In the genomic region with DNA sequence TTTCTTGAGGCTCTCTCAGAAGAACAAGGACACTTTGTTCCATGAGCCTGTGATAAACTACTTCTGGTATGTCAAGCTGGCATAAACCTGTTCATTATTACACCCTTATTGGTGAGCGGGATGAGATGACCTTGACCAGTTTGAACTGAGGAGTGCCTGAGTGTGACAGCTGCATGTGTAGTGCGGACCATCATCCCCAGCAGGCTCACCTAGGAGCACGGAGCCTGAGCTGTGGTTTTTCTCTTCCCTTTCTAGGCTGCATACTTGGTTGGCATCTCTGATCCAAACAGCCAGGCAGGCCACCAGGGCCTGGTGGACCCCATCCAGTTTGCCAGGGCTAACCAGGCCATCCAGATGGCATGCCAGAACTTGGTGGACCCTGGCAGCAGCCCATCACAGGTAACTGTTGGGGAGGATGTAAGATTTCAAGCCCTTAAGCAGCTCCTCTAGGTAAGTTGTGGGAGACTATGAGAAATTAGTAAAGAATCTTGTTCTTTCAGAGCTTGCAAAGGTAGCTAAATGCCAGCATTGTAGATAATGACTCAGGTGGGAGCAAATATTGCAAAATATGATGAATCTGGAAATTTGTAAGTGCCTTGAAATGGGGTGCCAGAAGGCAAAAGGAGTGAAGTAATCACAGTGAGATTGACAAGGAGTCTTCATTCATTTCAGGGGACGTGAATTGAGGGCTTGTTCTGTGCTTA, we compare ENCODE assay signal across 15 cellular contexts.
"Had no signal": no experiment of that assay in that cellular context is flagged by ENCODE, and none has a peak within 500 bp of the region (broad histone marks: within the 10 kb centered on the region; RNA-seq: fewer than 3 reads in every experiment).

No MANE protein-coding gene starts in this region.

- H3K36me3 ChIP-seq: gastrocnemius medialis had no signal

- H3K4me3 ChIP-seq: dorsolateral prefrontal cortex, gastrocnemius medialis, heart right ventricle had no signal

- H3K27me3 ChIP-seq: dorsolateral prefrontal cortex, gastrocnemius medialis, heart right ventricle had no signal

- H3K4me1 Mint-ChIP-seq: activated naive CD8-positive, alpha-beta T cell treated with anti-CD3 and anti-CD28 coated beads for 36 hours; stimulated activated memory B cell treated with anti-CD40 and anti-IgM and Interleukin-4, amounts not matched to agents 10 μg/mL and 1 μg/mL and 100 μg/mL, for 72 hours had no signal

- H3K36me3 Mint-ChIP-seq: activated naive CD8-positive, alpha-beta T cell treated with anti-CD3 and anti-CD28 coated beads for 36 hours; stimulated activated memory B cell treated with anti-CD40 and anti-IgM and Interleukin-4, amounts not matched to agents 10 μg/mL and 1 μg/mL and 100 μg/mL, for 72 hours had no signal

- ATAC-seq: activated CD8-positive, alpha-beta T cell treated with anti-CD3 and anti-CD28 coated beads for 36 hours; activated T-cell treated with anti-CD3 and anti-CD28 coated beads, Interleukin-2, amount 50 U/mL, for 72 hours; gastrocnemius medialis; stimulated activated memory B cell treated with anti-CD40 and anti-IgM and Interleukin-4, amounts not matched to agents 10 μg/mL and 1 μg/mL and 100 μg/mL, for 72 hours had no signal

- H3K9me3 ChIP-seq: gastrocnemius medialis, heart right ventricle had no signal

- H3K27me3 Mint-ChIP-seq: activated CD8-positive, alpha-beta T cell treated with anti-CD3 and anti-CD28 coated beads for 36 hours; activated naive CD8-positive, alpha-beta T cell treated with anti-CD3 and anti-CD28 coated beads for 36 hours; stimulated activated memory B cell treated with anti-CD40 and anti-IgM and Interleukin-4, amounts not matched to agents 10 μg/mL and 1 μg/mL and 100 μg/mL, for 72 hours had no signal

- H3K27ac Mint-ChIP-seq: activated CD8-positive, alpha-beta T cell treated with anti-CD3 and anti-CD28 coated beads for 36 hours; activated naive CD8-positive, alpha-beta T cell treated with anti-CD3 and anti-CD28 coated beads for 36 hours; activated T-cell treated with anti-CD3 and anti-CD28 coated beads, Interleukin-2, amount 50 U/mL, for 72 hours; stimulated activated memory B cell treated with anti-CD40 and anti-IgM and Interleukin-4, amounts not matched to agents 10 μg/mL and 1 μg/mL and 100 μg/mL, for 72 hours had no signal

- H3K4me1 ChIP-seq: gastrocnemius medialis had no signal

- DNase-seq: activated CD4-positive, alpha-beta T cell treated with anti-CD3 and anti-CD28 coated beads for 1 hour; activated CD8-positive, alpha-beta memory T cell treated with anti-CD3 and anti-CD28 coated beads, Interleukin-2, amount 50 U/mL, for 4 hours; activated CD8-positive, alpha-beta T cell treated with anti-CD3 and anti-CD28 coated beads for 36 hours; activated gamma-delta T cell treated with Interleukin-2 at 50 U/mL for 16 hours; activated naive CD8-positive, alpha-beta T cell treated with anti-CD3 and anti-CD28 coated beads for 36 hours; activated T-cell treated with anti-CD3 and anti-CD28 coated beads, Interleukin-2, amount 50 U/mL, for 72 hours; anterior cingulate cortex; dorsolateral prefrontal cortex; gastrocnemius medialis; heart right ventricle; islet precursor cell; left ventricle myocardium superior; stimulated activated CD4-positive, alpha-beta T cell treated with anti-CD3 and anti-CD28 coated beads, Interleukin-1b, Interleukin-23, amount 100 ng/mL, for 48 hours; T-helper 9 cell had no signal

- H3K4me3 Mint-ChIP-seq: activated CD8-positive, alpha-beta T cell treated with anti-CD3 and anti-CD28 coated beads for 36 hours; activated naive CD8-positive, alpha-beta T cell treated with anti-CD3 and anti-CD28 coated beads for 36 hours; activated T-cell treated with anti-CD3 and anti-CD28 coated beads, Interleukin-2, amount 50 U/mL, for 72 hours; stimulated activated memory B cell treated with anti-CD40 and anti-IgM and Interleukin-4, amounts not matched to agents 10 μg/mL and 1 μg/mL and 100 μg/mL, for 72 hours had no signal

- H3K27ac ChIP-seq: gastrocnemius medialis, heart right ventricle had no signal

- H3K9me3 Mint-ChIP-seq: activated CD8-positive, alpha-beta T cell treated with anti-CD3 and anti-CD28 coated beads for 36 hours; activated naive CD8-positive, alpha-beta T cell treated with anti-CD3 and anti-CD28 coated beads for 36 hours; activated T-cell treated with anti-CD3 and anti-CD28 coated beads, Interleukin-2, amount 50 U/mL, for 72 hours; stimulated activated memory B cell treated with anti-CD40 and anti-IgM and Interleukin-4, amounts not matched to agents 10 μg/mL and 1 μg/mL and 100 μg/mL, for 72 hours had no signal
